9 cellular contexts compared by ENCODE assay signal in the genomic region with DNA sequence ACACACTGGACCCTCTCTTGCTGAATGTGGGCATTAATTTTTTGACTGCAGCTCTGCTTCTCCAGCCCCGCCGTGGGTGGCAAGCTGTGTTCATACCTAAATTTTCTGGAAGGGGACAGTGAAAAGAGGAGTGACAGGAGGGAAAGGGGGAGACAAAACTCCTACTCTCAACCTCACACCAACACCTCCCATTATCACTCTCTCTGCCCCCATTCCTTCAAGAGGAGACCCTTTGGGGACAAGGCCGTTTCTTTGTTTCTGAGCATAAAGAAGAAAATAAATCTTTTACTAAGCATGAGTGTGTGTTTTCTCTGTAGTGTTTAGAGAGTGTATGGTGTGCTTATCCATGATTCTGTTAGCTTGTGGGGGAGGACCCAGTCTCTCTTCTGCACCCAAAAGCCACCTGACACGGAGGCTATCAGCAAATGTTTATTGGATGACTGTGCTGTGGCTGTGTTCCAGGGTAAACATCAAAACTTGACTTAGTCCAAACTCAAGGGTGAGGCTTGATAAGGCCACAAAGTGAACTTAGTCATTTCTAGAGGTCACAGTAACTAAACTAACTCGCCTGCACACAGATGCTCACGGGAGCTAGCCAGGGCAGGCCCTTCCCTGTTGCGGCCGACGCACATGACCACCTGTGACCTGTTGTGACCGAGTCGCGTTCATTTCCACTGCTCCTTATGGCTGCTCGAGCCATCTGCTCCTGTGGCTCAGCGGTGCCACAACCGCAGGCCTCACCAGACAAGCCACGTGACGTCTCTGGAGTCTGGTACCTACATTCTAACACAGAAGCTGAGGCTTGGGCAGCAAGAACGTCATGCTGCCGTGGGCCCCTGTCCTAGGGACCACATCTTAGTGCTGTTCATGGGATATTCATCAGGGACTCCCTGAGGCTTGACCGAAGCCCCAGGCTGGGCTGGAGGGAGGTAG. TPM values are rescaled to one million over a fixed set of nuclear protein-coding genes. Genes with fewer than 3 reads are reported as not detected.
DNase-seq lines count a peak whose midpoint lies in the region; ATAC-seq and TF ChIP-seq lines count a peak whose summit lies in the region.
"Had no signal": no experiment of that assay in that cellular context is flagged by ENCODE, and none has a peak within 500 bp of the region (broad histone marks: within the 10 kb centered on the region; RNA-seq: fewer than 3 reads in every experiment).

No MANE protein-coding gene starts in this region.

- no peak for ATAC-seq in GM21381 (IDR thresholded peaks at IDR 0.05; ENCODE audit: unreplicated experiment)

- H3K27ac ChIP-seq in MM.1S (ENCODE audit: low read length) (peak overlapping the region; percentile 75; the same call in 1 of the 2 replicates), mesenchymal stem cell (ENCODE audit: low read length, poor library complexity, severe bottlenecking) (no peak overlapping the region)

- no peak overlapping the region for H3K23ac ChIP-seq in mesenchymal stem cell (ENCODE audit: low read length in 2 of 2)

- H4K91ac ChIP-seq in mesenchymal stem cell (ENCODE audit: low read length), result peak overlapping the region; percentile 18

- H3K4me2 ChIP-seq in MM.1S (ENCODE audit: low read depth, low read length) (no peak overlapping the region), mesenchymal stem cell (ENCODE audit: low read length, poor library complexity, severe bottlenecking) (no peak overlapping the region)

- H3K36me3 ChIP-seq in MM.1S (replicated peaks; ENCODE audit: insufficient read depth, low read length), result no peaks in the 10 kb centered on the region
- H3K36me3 ChIP-seq in mesenchymal stem cell (ENCODE audit: control insufficient read depth in 1 of 2, insufficient read depth in 2 of 2, low read depth in 1 of 2, low read length in 2 of 2), result peaks cover 8 to 29% of the 10 kb centered on the region in 2 experiments
- H3K36me3 ChIP-seq in BE2C, result no peaks in the 10 kb centered on the region
- H3K36me3 ChIP-seq: ovary had no signal

- H3K9me3 ChIP-seq in MM.1S (replicated peaks; ENCODE audit: insufficient read depth, low read length) (no peaks in the 10 kb centered on the region), mesenchymal stem cell (ENCODE audit: control insufficient read depth, low read length) (no peaks in the 10 kb centered on the region), BE2C (no peaks in the 10 kb centered on the region)
- H3K9me3 ChIP-seq: ovary had no signal

- H2BK5ac ChIP-seq in mesenchymal stem cell (ENCODE audit: low read depth, low read length, poor library complexity, severe bottlenecking), result no peak overlapping the region

- peaks cover 8% of the 10 kb centered on the region; the same call in 1 of the 2 replicates for H3F3A ChIP-seq in MM.1S (ENCODE audit: insufficient read depth, low read length)

- peak overlapping the region in 1 of 2 experiments; percentile 47 for H3K4ac ChIP-seq in mesenchymal stem cell (ENCODE audit: low read depth in 1 of 2, low read length in 2 of 2)

- H3K9me2 ChIP-seq in MM.1S (replicated peaks; ENCODE audit: insufficient read depth, low read length), result no peaks in the 10 kb centered on the region

- H3K27me3 ChIP-seq in MM.1S (replicated peaks; ENCODE audit: insufficient read depth, low read length) (no peaks in the 10 kb centered on the region), mesenchymal stem cell (ENCODE audit: control insufficient read depth in 1 of 2, insufficient read depth in 1 of 2, low read length in 2 of 2) (no peaks in the 10 kb centered on the region), BE2C (no peaks in the 10 kb centered on the region)
- H3K27me3 ChIP-seq: ovary had no signal

- H3K14ac ChIP-seq in mesenchymal stem cell (ENCODE audit: low read length in 2 of 2), result no peak overlapping the region

- 84% methylated on average over 18 of the region's 20 CpGs for WGBS in mesenchymal stem cell

- H3K4me1 ChIP-seq in MM.1S (ENCODE audit: low read length) (peaks cover 13% of the 10 kb centered on the region), mesenchymal stem cell (ENCODE audit: control insufficient read depth, insufficient read depth, low read depth, low read length) (peaks cover 6% of the 10 kb centered on the region), BE2C (no peaks in the 10 kb centered on the region)

- peak overlapping the region; percentile 19 for H4K8ac ChIP-seq in mesenchymal stem cell (ENCODE audit: low read length)

- H2BK15ac ChIP-seq in mesenchymal stem cell (ENCODE audit: low read depth, poor library complexity, severe bottlenecking), result no peak overlapping the region

- no peak overlapping the region for H2BK12ac ChIP-seq in mesenchymal stem cell (ENCODE audit: low read length in 2 of 2)

- peak overlapping the region; percentile 28; the same call in 1 of the 2 replicates for H3K9ac ChIP-seq in MM.1S (ENCODE audit: low read length)
- no peak overlapping the region for H3K9ac ChIP-seq in mesenchymal stem cell (ENCODE audit: low read length)

- H2AK5ac ChIP-seq in mesenchymal stem cell (ENCODE audit: low read length, severe bottlenecking), result no peak overlapping the region

- no peaks in the 10 kb centered on the region for H3K79me1 ChIP-seq in mesenchymal stem cell (replicated peaks; ENCODE audit: low read length, poor library complexity, severe bottlenecking)

- H3K18ac ChIP-seq in mesenchymal stem cell (ENCODE audit: low read depth in 1 of 2, low read length in 2 of 2), result no peak overlapping the region

- H2AFZ ChIP-seq in MM.1S (ENCODE audit: low read length), result peak overlapping the region; percentile 63; the same call in 1 of the 2 replicates
- no peak overlapping the region for H2AFZ ChIP-seq in mesenchymal stem cell (ENCODE audit: low read depth, low read length)

- no peak overlapping the region for H2BK120ac ChIP-seq in mesenchymal stem cell (ENCODE audit: low read depth, low read length)

- H3K79me2 ChIP-seq in MM.1S (ENCODE audit: low read length), result no peaks in the 10 kb centered on the region

- H3K4me3 ChIP-seq in MM.1S (ENCODE audit: low read length) (no peak overlapping the region), mesenchymal stem cell (ENCODE audit: insufficient read depth in 1 of 2, low read depth in 1 of 2, low read length in 2 of 2) (no peak overlapping the region), BE2C (ENCODE audit: low read depth, low read length) (no peak overlapping the region)
- H3K4me3 ChIP-seq: ovary had no signal

- no peaks in the 10 kb centered on the region for H4K20me1 ChIP-seq in MM.1S (ENCODE audit: insufficient read depth, low read length)

- DNase-seq in COLO668 (lab: John Stamatoyannopoulos, UW; ENCODE audit: unreplicated experiment) (peak; percentile 50), MM.1S (peak; percentile 85), astrocyte of the hippocampus (ENCODE audit: low read depth, low spot score) (peak; percentile 48), mesenchymal stem cell (no peak), BE2C (no peak)
- DNase-seq in stimulated activated CD4-positive, alpha-beta T cell treated with anti-CD3 and anti-CD28 coated beads, Interleukin-2, amount 100 ng/mL, for 24 hours, result no peak
- no peak for DNase-seq in activated CD4-positive, alpha-beta T cell treated with anti-CD3 and anti-CD28 coated beads for 1 hour

- no peak for TF ChIP-seq CTCF in MM.1S (IDR thresholded peaks at IDR 0.05; ENCODE audit: low read length)
- TF ChIP-seq CTCF in BE2C (IDR thresholded peaks at IDR 0.05; ENCODE audit: low read depth, low read length), result no peak

RNA-seq across cellular contexts. Expression of gene MED11, which starts 9.8 kb away (rescaled TPM):
- 21.2 TPM for polyA plus RNA-seq in mesenchymal stem cell (2013, experiment 1 of 2)
- polyA plus RNA-seq in mesenchymal stem cell (2013, experiment 2 of 2), result 19.9 TPM
- 15.0 TPM for polyA plus RNA-seq in BE2C (2012; ENCODE audit: insufficient read depth, insufficient read length, low read depth)

RNA-seq across cellular contexts. Expression of gene ARRB2, which starts 11.0 kb away (rescaled TPM):
- polyA plus RNA-seq in mesenchymal stem cell (2013, experiment 1 of 2), result 7.4 TPM
- polyA plus RNA-seq in mesenchymal stem cell (2013, experiment 2 of 2), result 7.0 TPM
- polyA plus RNA-seq in BE2C (2012; ENCODE audit: insufficient read depth, insufficient read length, low read depth), result 73.0 TPM

RNA-seq across cellular contexts. Expression of gene PELP1, which starts 17.5 kb away (rescaled TPM):
- 16.4 TPM for polyA plus RNA-seq in mesenchymal stem cell (2013, experiment 1 of 2)
- polyA plus RNA-seq in mesenchymal stem cell (2013, experiment 2 of 2), result 16.6 TPM
- 57.1 TPM for polyA plus RNA-seq in BE2C (2012; ENCODE audit: insufficient read depth, insufficient read length, low read depth)

RNA-seq across cellular contexts. Expression of gene ZMYND15, which starts 18.2 kb away (rescaled TPM):
- 0.04 TPM for polyA plus RNA-seq in mesenchymal stem cell (2013, experiment 1 of 2)
- 0.07 TPM for polyA plus RNA-seq in mesenchymal stem cell (2013, experiment 2 of 2)
- polyA plus RNA-seq in BE2C (2012; ENCODE audit: insufficient read depth, insufficient read length, low read depth), result not detected

RNA-seq across cellular contexts. Expression of gene CXCL16, which starts 18.3 kb away (rescaled TPM):
- 1.4 TPM for polyA plus RNA-seq in mesenchymal stem cell (2013, experiment 1 of 2)
- 1.4 TPM for polyA plus RNA-seq in mesenchymal stem cell (2013, experiment 2 of 2)
- 0.99 TPM for polyA plus RNA-seq in BE2C (2012; ENCODE audit: insufficient read depth, insufficient read length, low read depth)

Comparison
In these comparisons a context has a peak if more than half of its experiments do, and no peak if none do; other contexts are left out.
1. DNase-seq: peak in COLO668 (single experiment), MM.1S (single experiment) and astrocyte of the hippocampus (single experiment); none in mesenchymal stem cell (single experiment), stimulated activated CD4-positive, alpha-beta T cell treated with anti-CD3 and anti-CD28 coated beads, Interleukin-2, amount 100 ng/mL, for 24 hours (0 of 2), BE2C (single experiment) and activated CD4-positive, alpha-beta T cell treated with anti-CD3 and anti-CD28 coated beads for 1 hour (single experiment).